Comparison of ENCODE assay signal across 1 cellular context in the genomic region with DNA sequence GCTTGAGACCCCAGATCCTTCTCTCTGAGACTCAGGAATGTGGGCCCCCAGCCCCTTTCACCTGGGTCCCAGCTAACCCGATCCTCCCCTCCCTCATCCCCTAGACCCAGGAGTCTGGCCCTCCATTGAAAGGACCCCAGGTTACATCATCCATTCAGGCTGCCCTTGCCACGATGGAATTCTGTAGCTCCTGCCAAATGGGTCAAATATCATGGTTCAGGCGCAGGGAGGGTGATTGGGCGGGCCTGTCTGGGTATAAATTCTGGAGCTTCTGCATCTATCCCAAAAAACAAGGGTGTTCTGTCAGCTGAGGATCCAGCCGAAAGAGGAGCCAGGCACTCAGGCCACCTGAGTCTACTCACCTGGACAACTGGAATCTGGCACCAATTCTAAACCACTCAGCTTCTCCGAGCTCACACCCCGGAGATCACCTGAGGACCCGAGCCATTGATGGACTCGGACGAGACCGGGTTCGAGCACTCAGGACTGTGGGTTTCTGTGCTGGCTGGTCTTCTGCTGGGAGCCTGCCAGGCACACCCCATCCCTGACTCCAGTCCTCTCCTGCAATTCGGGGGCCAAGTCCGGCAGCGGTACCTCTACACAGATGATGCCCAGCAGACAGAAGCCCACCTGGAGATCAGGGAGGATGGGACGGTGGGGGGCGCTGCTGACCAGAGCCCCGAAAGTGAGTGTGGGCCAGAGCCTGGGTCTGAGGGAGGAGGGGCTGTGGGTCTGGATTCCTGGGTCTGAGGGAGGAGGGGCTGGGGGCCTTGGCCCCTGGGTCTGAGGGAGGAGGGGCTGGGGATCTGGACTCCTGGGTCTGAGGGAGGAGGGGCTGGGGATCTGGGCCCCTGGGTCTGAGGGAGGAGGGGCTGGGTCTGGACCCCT.
A peak's percentile ranks its signal among the peaks of the same experiment; 100 is the strongest.
TF ChIP-seq lines count a peak whose summit lies in the region.

No MANE protein-coding gene starts in this region.

TF ChIP-seq in HEK293, 187 proteins besides CTCF, POLR2A, EP300 and RAD21 (continued from another document):
- TF ChIP-seq, protein P1, sequence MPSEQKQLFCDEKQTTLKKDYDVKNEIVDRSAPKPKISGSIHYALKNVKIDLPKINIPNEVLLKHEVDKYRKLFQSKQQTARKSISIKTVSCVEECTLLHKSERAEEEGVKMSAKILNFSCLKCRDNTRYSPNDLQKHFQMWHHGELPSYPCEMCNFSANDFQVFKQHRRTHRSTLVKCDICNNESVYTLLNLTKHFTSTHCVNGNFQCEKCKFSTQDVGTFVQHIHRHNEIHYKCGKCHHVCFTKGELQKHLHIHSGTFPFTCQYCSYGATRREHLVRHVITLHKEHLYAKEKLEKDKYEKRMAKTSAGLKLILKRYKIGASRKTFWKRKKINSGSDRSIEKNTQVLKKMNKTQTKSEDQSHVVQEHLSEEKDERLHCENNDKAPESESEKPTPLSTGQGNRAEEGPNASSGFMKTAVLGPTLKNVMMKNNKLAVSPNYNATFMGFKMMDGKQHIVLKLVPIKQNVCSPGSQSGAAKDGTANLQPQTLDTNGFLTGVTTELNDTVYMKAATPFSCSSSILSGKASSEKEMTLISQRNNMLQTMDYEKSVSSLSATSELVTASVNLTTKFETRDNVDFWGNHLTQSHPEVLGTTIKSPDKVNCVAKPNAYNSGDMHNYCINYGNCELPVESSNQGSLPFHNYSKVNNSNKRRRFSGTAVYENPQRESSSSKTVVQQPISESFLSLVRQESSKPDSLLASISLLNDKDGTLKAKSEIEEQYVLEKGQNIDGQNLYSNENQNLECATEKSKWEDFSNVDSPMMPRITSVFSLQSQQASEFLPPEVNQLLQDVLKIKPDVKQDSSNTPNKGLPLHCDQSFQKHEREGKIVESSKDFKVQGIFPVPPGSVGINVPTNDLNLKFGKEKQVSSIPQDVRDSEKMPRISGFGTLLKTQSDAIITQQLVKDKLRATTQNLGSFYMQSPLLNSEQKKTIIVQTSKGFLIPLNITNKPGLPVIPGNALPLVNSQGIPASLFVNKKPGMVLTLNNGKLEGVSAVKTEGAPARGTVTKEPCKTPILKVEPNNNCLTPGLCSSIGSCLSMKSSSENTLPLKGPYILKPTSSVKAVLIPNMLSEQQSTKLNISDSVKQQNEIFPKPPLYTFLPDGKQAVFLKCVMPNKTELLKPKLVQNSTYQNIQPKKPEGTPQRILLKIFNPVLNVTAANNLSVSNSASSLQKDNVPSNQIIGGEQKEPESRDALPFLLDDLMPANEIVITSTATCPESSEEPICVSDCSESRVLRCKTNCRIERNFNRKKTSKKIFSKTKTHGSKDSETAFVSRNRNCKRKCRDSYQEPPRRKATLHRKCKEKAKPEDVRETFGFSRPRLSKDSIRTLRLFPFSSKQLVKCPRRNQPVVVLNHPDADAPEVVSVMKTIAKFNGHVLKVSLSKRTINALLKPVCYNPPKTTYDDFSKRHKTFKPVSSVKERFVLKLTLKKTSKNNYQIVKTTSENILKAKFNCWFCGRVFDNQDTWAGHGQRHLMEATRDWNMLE (tag by site-specific recombination; conservative IDR thresholded peaks at IDR 0.05; ENCODE audit: low read depth), result no peak
- TF ChIP-seq, protein P2, sequence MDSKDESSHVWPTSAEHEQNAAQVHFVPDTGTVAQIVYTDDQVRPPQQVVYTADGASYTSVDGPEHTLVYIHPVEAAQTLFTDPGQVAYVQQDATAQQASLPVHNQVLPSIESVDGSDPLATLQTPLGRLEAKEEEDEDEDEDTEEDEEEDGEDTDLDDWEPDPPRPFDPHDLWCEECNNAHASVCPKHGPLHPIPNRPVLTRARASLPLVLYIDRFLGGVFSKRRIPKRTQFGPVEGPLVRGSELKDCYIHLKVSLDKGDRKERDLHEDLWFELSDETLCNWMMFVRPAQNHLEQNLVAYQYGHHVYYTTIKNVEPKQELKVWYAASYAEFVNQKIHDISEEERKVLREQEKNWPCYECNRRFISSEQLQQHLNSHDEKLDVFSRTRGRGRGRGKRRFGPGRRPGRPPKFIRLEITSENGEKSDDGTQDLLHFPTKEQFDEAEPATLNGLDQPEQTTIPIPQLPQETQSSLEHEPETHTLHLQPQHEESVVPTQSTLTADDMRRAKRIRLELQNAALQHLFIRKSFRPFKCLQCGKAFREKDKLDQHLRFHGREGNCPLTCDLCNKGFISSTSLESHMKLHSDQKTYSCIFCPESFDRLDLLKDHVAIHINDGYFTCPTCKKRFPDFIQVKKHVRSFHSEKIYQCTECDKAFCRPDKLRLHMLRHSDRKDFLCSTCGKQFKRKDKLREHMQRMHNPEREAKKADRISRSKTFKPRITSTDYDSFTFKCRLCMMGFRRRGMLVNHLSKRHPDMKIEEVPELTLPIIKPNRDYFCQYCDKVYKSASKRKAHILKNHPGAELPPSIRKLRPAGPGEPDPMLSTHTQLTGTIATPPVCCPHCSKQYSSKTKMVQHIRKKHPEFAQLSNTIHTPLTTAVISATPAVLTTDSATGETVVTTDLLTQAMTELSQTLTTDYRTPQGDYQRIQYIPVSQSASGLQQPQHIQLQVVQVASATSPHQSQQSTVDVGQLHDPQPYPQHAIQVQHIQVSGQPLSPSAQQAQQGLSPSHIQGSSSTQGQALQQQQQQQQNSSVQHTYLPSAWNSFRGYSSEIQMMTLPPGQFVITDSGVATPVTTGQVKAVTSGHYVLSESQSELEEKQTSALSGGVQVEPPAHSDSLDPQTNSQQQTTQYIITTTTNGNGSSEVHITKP (tag by site-specific recombination; IDR thresholded peaks at IDR 0.05), result 0 out of 2 replicates have a peak, but pooled peaks have one; percentile 55
- TF ChIP-seq MZF1 (tag by site-specific recombination; IDR thresholded peaks at IDR 0.05; ENCODE audit: borderline replicate concordance), result no peak
- TF ChIP-seq, protein P3, sequence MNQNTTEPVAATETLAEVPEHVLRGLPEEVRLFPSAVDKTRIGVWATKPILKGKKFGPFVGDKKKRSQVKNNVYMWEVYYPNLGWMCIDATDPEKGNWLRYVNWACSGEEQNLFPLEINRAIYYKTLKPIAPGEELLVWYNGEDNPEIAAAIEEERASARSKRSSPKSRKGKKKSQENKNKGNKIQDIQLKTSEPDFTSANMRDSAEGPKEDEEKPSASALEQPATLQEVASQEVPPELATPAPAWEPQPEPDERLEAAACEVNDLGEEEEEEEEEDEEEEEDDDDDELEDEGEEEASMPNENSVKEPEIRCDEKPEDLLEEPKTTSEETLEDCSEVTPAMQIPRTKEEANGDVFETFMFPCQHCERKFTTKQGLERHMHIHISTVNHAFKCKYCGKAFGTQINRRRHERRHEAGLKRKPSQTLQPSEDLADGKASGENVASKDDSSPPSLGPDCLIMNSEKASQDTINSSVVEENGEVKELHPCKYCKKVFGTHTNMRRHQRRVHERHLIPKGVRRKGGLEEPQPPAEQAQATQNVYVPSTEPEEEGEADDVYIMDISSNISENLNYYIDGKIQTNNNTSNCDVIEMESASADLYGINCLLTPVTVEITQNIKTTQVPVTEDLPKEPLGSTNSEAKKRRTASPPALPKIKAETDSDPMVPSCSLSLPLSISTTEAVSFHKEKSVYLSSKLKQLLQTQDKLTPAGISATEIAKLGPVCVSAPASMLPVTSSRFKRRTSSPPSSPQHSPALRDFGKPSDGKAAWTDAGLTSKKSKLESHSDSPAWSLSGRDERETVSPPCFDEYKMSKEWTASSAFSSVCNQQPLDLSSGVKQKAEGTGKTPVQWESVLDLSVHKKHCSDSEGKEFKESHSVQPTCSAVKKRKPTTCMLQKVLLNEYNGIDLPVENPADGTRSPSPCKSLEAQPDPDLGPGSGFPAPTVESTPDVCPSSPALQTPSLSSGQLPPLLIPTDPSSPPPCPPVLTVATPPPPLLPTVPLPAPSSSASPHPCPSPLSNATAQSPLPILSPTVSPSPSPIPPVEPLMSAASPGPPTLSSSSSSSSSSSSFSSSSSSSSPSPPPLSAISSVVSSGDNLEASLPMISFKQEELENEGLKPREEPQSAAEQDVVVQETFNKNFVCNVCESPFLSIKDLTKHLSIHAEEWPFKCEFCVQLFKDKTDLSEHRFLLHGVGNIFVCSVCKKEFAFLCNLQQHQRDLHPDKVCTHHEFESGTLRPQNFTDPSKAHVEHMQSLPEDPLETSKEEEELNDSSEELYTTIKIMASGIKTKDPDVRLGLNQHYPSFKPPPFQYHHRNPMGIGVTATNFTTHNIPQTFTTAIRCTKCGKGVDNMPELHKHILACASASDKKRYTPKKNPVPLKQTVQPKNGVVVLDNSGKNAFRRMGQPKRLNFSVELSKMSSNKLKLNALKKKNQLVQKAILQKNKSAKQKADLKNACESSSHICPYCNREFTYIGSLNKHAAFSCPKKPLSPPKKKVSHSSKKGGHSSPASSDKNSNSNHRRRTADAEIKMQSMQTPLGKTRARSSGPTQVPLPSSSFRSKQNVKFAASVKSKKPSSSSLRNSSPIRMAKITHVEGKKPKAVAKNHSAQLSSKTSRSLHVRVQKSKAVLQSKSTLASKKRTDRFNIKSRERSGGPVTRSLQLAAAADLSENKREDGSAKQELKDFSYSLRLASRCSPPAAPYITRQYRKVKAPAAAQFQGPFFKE (tag by site-specific recombination; IDR thresholded peaks at IDR 0.05; ENCODE audit: borderline replicate concordance), result no peak
- TF ChIP-seq HOXC10 (CRISPR knock-in tag; IDR thresholded peaks at IDR 0.05), result no peak
- peak; percentile 96 for TF ChIP-seq ZNF335 (tag by site-specific recombination; conservative IDR thresholded peaks at IDR 0.05)
- TF ChIP-seq, protein P4, sequence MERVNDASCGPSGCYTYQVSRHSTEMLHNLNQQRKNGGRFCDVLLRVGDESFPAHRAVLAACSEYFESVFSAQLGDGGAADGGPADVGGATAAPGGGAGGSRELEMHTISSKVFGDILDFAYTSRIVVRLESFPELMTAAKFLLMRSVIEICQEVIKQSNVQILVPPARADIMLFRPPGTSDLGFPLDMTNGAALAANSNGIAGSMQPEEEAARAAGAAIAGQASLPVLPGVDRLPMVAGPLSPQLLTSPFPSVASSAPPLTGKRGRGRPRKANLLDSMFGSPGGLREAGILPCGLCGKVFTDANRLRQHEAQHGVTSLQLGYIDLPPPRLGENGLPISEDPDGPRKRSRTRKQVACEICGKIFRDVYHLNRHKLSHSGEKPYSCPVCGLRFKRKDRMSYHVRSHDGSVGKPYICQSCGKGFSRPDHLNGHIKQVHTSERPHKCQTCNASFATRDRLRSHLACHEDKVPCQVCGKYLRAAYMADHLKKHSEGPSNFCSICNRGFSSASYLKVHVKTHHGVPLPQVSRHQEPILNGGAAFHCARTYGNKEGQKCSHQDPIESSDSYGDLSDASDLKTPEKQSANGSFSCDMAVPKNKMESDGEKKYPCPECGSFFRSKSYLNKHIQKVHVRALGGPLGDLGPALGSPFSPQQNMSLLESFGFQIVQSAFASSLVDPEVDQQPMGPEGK (tag by site-specific recombination; IDR thresholded peaks at IDR 0.05), result peak; percentile 1; the same call in 1 of the 2 replicates
- no peak for TF ChIP-seq ZNF791 (tag by site-specific recombination; IDR thresholded peaks at IDR 0.05)
- TF ChIP-seq, protein P5, sequence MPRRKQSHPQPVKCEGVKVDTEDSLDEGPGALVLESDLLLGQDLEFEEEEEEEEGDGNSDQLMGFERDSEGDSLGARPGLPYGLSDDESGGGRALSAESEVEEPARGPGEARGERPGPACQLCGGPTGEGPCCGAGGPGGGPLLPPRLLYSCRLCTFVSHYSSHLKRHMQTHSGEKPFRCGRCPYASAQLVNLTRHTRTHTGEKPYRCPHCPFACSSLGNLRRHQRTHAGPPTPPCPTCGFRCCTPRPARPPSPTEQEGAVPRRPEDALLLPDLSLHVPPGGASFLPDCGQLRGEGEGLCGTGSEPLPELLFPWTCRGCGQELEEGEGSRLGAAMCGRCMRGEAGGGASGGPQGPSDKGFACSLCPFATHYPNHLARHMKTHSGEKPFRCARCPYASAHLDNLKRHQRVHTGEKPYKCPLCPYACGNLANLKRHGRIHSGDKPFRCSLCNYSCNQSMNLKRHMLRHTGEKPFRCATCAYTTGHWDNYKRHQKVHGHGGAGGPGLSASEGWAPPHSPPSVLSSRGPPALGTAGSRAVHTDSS (tag by site-specific recombination; IDR thresholded peaks at IDR 0.05), result no peak
- no peak for TF ChIP-seq KLF10 (tag by site-specific recombination; IDR thresholded peaks at IDR 0.05)
